In the genomic region with DNA sequence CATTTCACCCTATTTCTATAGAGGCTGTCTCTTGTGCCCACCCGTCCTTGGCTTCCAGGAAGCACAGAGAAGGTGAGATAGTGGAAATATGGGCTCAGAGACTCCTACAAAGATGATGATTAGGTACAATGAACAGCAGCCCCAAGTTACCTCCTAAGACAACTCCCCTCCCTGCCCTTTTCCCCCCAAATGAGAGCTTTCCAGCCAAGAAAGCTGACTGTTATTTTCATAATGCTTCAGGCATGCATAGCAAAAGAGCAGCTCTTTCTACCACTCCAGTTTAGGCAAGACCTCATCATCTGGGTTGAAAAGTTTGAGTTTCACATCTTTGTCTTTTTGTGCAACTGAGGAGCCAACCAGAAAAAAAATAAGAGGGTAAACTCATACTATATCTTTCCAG, we compare ENCODE assay signal across 2 cellular contexts.
TF ChIP-seq lines count a peak whose summit lies in the region.

No MANE protein-coding gene starts in this region.

TF ChIP-seq in SK-N-SH treated with all-trans-retinoic acid at 6 μM for 48 hours, 23 proteins besides CTCF, POLR2A, EP300 and RAD21 (continued from another document):
- TF ChIP-seq TSHZ2 (CRISPR knock-in tag; IDR thresholded peaks at IDR 0.05) (no peak), TCF4 (CRISPR knock-in tag; IDR thresholded peaks at IDR 0.05; ENCODE audit: borderline replicate concordance) (no peak), ZNF565 (CRISPR knock-in tag; conservative IDR thresholded peaks at IDR 0.05; ENCODE audit: low read depth) (no peak), ARNTL (CRISPR knock-in tag; IDR thresholded peaks at IDR 0.05; ENCODE audit: borderline replicate concordance, low read depth) (no peak), CSDC2 (CRISPR knock-in tag; IDR thresholded peaks at IDR 0.05) (no peak), TOX (CRISPR knock-in tag; IDR thresholded peaks at IDR 0.05; ENCODE audit: borderline replicate concordance) (no peak), ZFP3 (CRISPR knock-in tag; IDR thresholded peaks at IDR 0.05) (no peak), BACH2 (CRISPR knock-in tag; IDR thresholded peaks at IDR 0.05; ENCODE audit: borderline replicate concordance) (no peak), ZC3H10 (CRISPR knock-in tag; IDR thresholded peaks at IDR 0.05) (no peak), ZNF8 (CRISPR knock-in tag; IDR thresholded peaks at IDR 0.05) (no peak)
- TF ChIP-seq, protein P1, sequence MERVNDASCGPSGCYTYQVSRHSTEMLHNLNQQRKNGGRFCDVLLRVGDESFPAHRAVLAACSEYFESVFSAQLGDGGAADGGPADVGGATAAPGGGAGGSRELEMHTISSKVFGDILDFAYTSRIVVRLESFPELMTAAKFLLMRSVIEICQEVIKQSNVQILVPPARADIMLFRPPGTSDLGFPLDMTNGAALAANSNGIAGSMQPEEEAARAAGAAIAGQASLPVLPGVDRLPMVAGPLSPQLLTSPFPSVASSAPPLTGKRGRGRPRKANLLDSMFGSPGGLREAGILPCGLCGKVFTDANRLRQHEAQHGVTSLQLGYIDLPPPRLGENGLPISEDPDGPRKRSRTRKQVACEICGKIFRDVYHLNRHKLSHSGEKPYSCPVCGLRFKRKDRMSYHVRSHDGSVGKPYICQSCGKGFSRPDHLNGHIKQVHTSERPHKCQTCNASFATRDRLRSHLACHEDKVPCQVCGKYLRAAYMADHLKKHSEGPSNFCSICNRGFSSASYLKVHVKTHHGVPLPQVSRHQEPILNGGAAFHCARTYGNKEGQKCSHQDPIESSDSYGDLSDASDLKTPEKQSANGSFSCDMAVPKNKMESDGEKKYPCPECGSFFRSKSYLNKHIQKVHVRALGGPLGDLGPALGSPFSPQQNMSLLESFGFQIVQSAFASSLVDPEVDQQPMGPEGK (CRISPR knock-in tag; IDR thresholded peaks at IDR 0.05; ENCODE audit: borderline replicate concordance): no peak

TF ChIP-seq in SK-N-SH, 30 proteins besides CTCF, POLR2A, EP300 and RAD21 (continued from another document):
- no peak for TF ChIP-seq RXRA (IDR thresholded peaks at IDR 0.05; ENCODE audit: borderline replicate concordance, low read depth)
- no peak for TF ChIP-seq MEF2A (IDR thresholded peaks at IDR 0.05; ENCODE audit: borderline replicate concordance, low read depth)
- no peak for TF ChIP-seq YY1 (IDR thresholded peaks at IDR 0.05; ENCODE audit: low read depth)
- no peak for TF ChIP-seq FOSL2 (IDR thresholded peaks at IDR 0.05; ENCODE audit: borderline replicate concordance, low read depth)
- no peak for TF ChIP-seq TEAD4 (IDR thresholded peaks at IDR 0.05; ENCODE audit: borderline replicate concordance, insufficient read depth)
- TF ChIP-seq, protein P2, sequence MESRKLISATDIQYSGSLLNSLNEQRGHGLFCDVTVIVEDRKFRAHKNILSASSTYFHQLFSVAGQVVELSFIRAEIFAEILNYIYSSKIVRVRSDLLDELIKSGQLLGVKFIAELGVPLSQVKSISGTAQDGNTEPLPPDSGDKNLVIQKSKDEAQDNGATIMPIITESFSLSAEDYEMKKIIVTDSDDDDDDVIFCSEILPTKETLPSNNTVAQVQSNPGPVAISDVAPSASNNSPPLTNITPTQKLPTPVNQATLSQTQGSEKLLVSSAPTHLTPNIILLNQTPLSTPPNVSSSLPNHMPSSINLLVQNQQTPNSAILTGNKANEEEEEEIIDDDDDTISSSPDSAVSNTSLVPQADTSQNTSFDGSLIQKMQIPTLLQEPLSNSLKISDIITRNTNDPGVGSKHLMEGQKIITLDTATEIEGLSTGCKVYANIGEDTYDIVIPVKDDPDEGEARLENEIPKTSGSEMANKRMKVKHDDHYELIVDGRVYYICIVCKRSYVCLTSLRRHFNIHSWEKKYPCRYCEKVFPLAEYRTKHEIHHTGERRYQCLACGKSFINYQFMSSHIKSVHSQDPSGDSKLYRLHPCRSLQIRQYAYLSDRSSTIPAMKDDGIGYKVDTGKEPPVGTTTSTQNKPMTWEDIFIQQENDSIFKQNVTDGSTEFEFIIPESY (IDR thresholded peaks at IDR 0.05; ENCODE audit: borderline replicate concordance, low read depth): no peak
- TF ChIP-seq TCF12 (IDR thresholded peaks at IDR 0.05): no peak
- no peak for TF ChIP-seq GATA2 (CRISPR knock-in tag; IDR thresholded peaks at IDR 0.05)
- TF ChIP-seq, protein P3, sequence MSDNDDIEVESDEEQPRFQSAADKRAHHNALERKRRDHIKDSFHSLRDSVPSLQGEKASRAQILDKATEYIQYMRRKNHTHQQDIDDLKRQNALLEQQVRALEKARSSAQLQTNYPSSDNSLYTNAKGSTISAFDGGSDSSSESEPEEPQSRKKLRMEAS (IDR thresholded peaks at IDR 0.05; ENCODE audit: low read depth): no peak
- TF ChIP-seq CHD2 (IDR thresholded peaks at IDR 0.05; ENCODE audit: low read length, partially characterized antibody): no peak
- no peak for TF ChIP-seq NFIC (IDR thresholded peaks at IDR 0.05; ENCODE audit: borderline replicate concordance)
- TF ChIP-seq FOXM1 (IDR thresholded peaks at IDR 0.05; ENCODE audit: low read depth): no peak
- no peak for TF ChIP-seq ELF1 (IDR thresholded peaks at IDR 0.05)
- no peak for TF ChIP-seq GABPA (IDR thresholded peaks at IDR 0.05; ENCODE audit: low read depth)
